Comparison of ENCODE assay signal across 1 cellular context in the genomic region with DNA sequence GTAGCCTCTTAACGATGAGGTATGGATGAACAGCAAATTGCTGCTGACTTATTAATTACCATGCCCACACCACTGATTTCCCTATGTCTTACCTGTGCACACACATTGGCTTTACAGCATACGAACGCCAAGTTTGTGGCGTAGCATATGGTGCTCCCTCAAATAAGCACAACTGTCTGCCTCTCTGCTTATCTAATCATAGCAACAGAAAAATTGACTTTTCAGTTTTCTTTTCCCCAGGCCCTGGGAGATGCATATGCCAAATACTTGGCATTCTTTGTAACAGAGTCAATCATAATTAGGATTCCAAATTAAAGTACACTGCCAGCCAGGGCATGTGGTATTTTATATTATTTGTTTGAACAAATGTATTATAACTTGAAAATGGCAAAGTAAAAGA.
A peak's percentile ranks its signal among the peaks of the same experiment; 100 is the strongest.
TF ChIP-seq lines count a peak whose summit lies in the region.

No MANE protein-coding gene starts in this region.

TF ChIP-seq in SK-N-SH, 30 proteins besides CTCF, POLR2A, EP300 and RAD21 (continued from another document):
- no peak for TF ChIP-seq USF2 (IDR thresholded peaks at IDR 0.05; ENCODE audit: borderline replicate concordance, low read depth, low read length)
- no peak for TF ChIP-seq RCOR1 (IDR thresholded peaks at IDR 0.05; ENCODE audit: low read length)
- no peak for TF ChIP-seq SMC3 (IDR thresholded peaks at IDR 0.05; ENCODE audit: low read depth, low read length)
- TF ChIP-seq TCF12 (IDR thresholded peaks at IDR 0.05), result peak; percentile 44
